In genomic region chr6:56691201-56691595, GRCh38 we compare ENCODE assay signal across 14 cellular contexts. TPM values are rescaled to one million over a fixed set of nuclear protein-coding genes. Genes with fewer than 3 reads are reported as not detected.
A peak's percentile ranks its signal among the peaks of the same experiment; 100 is the strongest.
DNase-seq lines count a peak whose midpoint lies in the region; ATAC-seq, FAIRE-seq and TF ChIP-seq lines count a peak whose summit lies in the region.
"Had no signal": no experiment of that assay in that cellular context is flagged by ENCODE, and none has a peak within 500 bp of the region (broad histone marks: within the 10 kb centered on the region; RNA-seq: fewer than 3 reads in every experiment).

No MANE protein-coding gene starts in this region.

- peaks cover 7% of the 10 kb centered on the region for H3K36me3 Mint-ChIP-seq in astrocyte (ENCODE audit: low read depth, unreplicated experiment)
- H3K36me3 Mint-ChIP-seq: CD4-positive, CD25-positive, alpha-beta regulatory T cell had no signal

- H3K27ac ChIP-seq in astrocyte (ENCODE audit: low read depth, low read length) (peak overlapping the region; percentile 71), foreskin keratinocyte (no peak overlapping the region)

- FAIRE-seq in GM12891 (lab: Jason Lieb, UNC) (peak; percentile 35), astrocyte (lab: Jason Lieb, UNC) (peak; percentile 17)

- H3K4me1 ChIP-seq in astrocyte (ENCODE audit: insufficient read depth, low read length) (peaks cover 45% of the 10 kb centered on the region), skeletal muscle satellite cell (ENCODE audit: control insufficient read depth, insufficient read depth, low read length) (peaks cover 83% of the 10 kb centered on the region), foreskin keratinocyte (peaks cover 38% of the 10 kb centered on the region)

- H3K9me3 Mint-ChIP-seq in astrocyte (ENCODE audit: unreplicated experiment), result no peaks in the 10 kb centered on the region
- H3K9me3 Mint-ChIP-seq: activated T-helper 17 cell treated with anti-CD3 and anti-CD28 coated beads, Interleukin-2, amount 50 U/mL, for 72 hours had no signal

- H3K4me2 ChIP-seq in astrocyte (ENCODE audit: low read length) (peak overlapping the region; percentile 76), skeletal muscle satellite cell (ENCODE audit: low read length) (peak overlapping the region; percentile 83)

- peaks cover 51% of the 10 kb centered on the region for H3K4me1 Mint-ChIP-seq in astrocyte (ENCODE audit: low read depth, unreplicated experiment)
- H3K4me1 Mint-ChIP-seq: activated T-helper 17 cell treated with anti-CD3 and anti-CD28 coated beads, Interleukin-2, amount 50 U/mL, for 72 hours had no signal

- H3K27ac Mint-ChIP-seq in astrocyte (ENCODE audit: unreplicated experiment), result no peak overlapping the region
- H3K27ac Mint-ChIP-seq: activated T-helper 17 cell treated with anti-CD3 and anti-CD28 coated beads, Interleukin-2, amount 50 U/mL, for 72 hours; CD4-positive, CD25-positive, alpha-beta regulatory T cell had no signal

- H3K79me2 ChIP-seq in astrocyte (ENCODE audit: insufficient read depth, low read length), result peaks cover 51% of the 10 kb centered on the region

- H3K4me3 ChIP-seq in astrocyte (ENCODE audit: insufficient read depth, low read depth, low read length), result no peak overlapping the region
- H3K4me3 ChIP-seq in skeletal muscle satellite cell (ENCODE audit: low read length), result peak overlapping the region; percentile 62

- H2AFZ ChIP-seq in astrocyte (ENCODE audit: low read depth, low read length), result no peak overlapping the region

- intact Hi-C loops in left ventricle myocardium superior (cut with micrococcal nuclease), result no loop called here

- TF ChIP-seq CTCF in astrocyte (IDR thresholded peaks at IDR 0.05; ENCODE audit: insufficient read depth, low read depth, low read length) (no peak), foreskin keratinocyte (conservative IDR thresholded peaks at IDR 0.05) (no peak), omental fat pad (IDR thresholded peaks at IDR 0.05) (no peak)

- no peak overlapping the region for H3K4me3 Mint-ChIP-seq in astrocyte (ENCODE audit: unreplicated experiment)
- H3K4me3 Mint-ChIP-seq: activated T-helper 17 cell treated with anti-CD3 and anti-CD28 coated beads, Interleukin-2, amount 50 U/mL, for 72 hours; CD4-positive, CD25-positive, alpha-beta regulatory T cell had no signal

- H3K27me3 ChIP-seq in astrocyte (ENCODE audit: insufficient read depth, low read length) (no peaks in the 10 kb centered on the region), skeletal muscle satellite cell (ENCODE audit: control insufficient read depth, insufficient read depth, low read length) (no peaks in the 10 kb centered on the region), foreskin keratinocyte (no peaks in the 10 kb centered on the region)

- H3K36me3 ChIP-seq in astrocyte (ENCODE audit: insufficient read depth, low read length) (no peaks in the 10 kb centered on the region), skeletal muscle satellite cell (ENCODE audit: insufficient read depth, low read length) (peaks cover 15% of the 10 kb centered on the region)

- no peak for TF ChIP-seq POLR2A in GM12891 (IDR thresholded peaks at IDR 0.05; ENCODE audit: low read depth, low read length)

- H3K9me3 ChIP-seq in astrocyte (ENCODE audit: insufficient read depth, low read depth, low read length) (no peaks in the 10 kb centered on the region), skeletal muscle satellite cell (replicated peaks; ENCODE audit: low read length) (no peaks in the 10 kb centered on the region)

- peak overlapping the region; percentile 8 for H3K9ac ChIP-seq in astrocyte (ENCODE audit: low read length)
- peak overlapping the region; percentile 78 for H3K9ac ChIP-seq in skeletal muscle satellite cell (ENCODE audit: low read depth, low read length)

- DNase-seq in GM12891 (ENCODE audit: insufficient read length, low spot score), result no peak
- peak; percentile 12 for DNase-seq in astrocyte (ENCODE audit: low read depth)
- DNase-seq in left ventricle myocardium superior, result no peak
- no peak for DNase-seq in foreskin keratinocyte
- no peak for DNase-seq in NOMO-1 treated with DMSO at 0.1 percent for 48 hours (lab: John Stamatoyannopoulos, UW; ENCODE audit: unreplicated experiment)
- DNase-seq in omental fat pad (ENCODE audit: low spot score), result no peak
- DNase-seq: activated CD4-positive, alpha-beta T cell treated with anti-CD3 and anti-CD28 coated beads for 1 hour; CD4-positive, CD25-positive, alpha-beta regulatory T cell; NCI-H1092 treated with DMSO at 0.1 percent for 48 hours; NCI-H524; retina had no signal

- no peaks in the 10 kb centered on the region for H4K20me1 ChIP-seq in astrocyte (ENCODE audit: insufficient read depth, low read length)

- no peaks in the 10 kb centered on the region for H3K27me3 Mint-ChIP-seq in astrocyte (ENCODE audit: low read depth, unreplicated experiment)
- H3K27me3 Mint-ChIP-seq: activated T-helper 17 cell treated with anti-CD3 and anti-CD28 coated beads, Interleukin-2, amount 50 U/mL, for 72 hours; CD4-positive, CD25-positive, alpha-beta regulatory T cell had no signal

- ATAC-seq in left ventricle myocardium superior (peak; percentile 46), HG02970 (IDR thresholded peaks at IDR 0.05; ENCODE audit: low FRiP score, unreplicated experiment) (no peak), foreskin keratinocyte (no peak), omental fat pad (ENCODE audit: low FRiP score) (no peak)
- ATAC-seq: activated T-helper 17 cell treated with anti-CD3 and anti-CD28 coated beads, Interleukin-2, amount 50 U/mL, for 72 hours had no signal

TF ChIP-seq in GM12891, 5 proteins besides CTCF, POLR2A, EP300 and RAD21:
- TF ChIP-seq TAF1 (IDR thresholded peaks at IDR 0.05; ENCODE audit: low read depth, low read length) (no peak), SPI1 (IDR thresholded peaks at IDR 0.05; ENCODE audit: low read depth, low read length) (no peak), PAX5 (IDR thresholded peaks at IDR 0.05; ENCODE audit: insufficient read depth, low read length, severe bottlenecking) (no peak), POLR2AphosphoS5 (IDR thresholded peaks at IDR 0.05; ENCODE audit: low read depth, low read length) (no peak), POU2F2 (IDR thresholded peaks at IDR 0.05; ENCODE audit: low read depth, low read length) (no peak)

RNA-seq across cellular contexts. Expression of gene DST, which starts 48.5 kb away (rescaled TPM):
- polyA plus RNA-seq in GM12891 (2012; ENCODE audit: low read depth, missing spikeins), result 30.5 TPM
- total RNA-seq in astrocyte (352 and 442 TPM in 2 replicates), left ventricle myocardium superior (225 TPM), foreskin keratinocyte (273 and 285 TPM in 2 replicates), omental fat pad (100 to 1,000 TPM; 126 to 371 (median 160) TPM)
- 261 and 368 TPM in 2 replicates for total RNA-seq in skeletal muscle satellite cell (2012; rRNA removed)
- polyA plus RNA-seq in foreskin keratinocyte, result 46.7 and 50.0 TPM in 2 replicates
